ENCODE assay signal across 7 cellular contexts in genomic region chr15:63503739-63504246, GRCh38. TPM values are rescaled to one million over a fixed set of nuclear protein-coding genes. Genes with fewer than 3 reads are reported as not detected.
DNase-seq lines count a peak whose midpoint lies in the region; ATAC-seq and TF ChIP-seq lines count a peak whose summit lies in the region.

No MANE protein-coding gene starts in this region.

- DNase-seq in NOMO-1 treated with DMSO at 0.1 percent for 48 hours (lab: John Stamatoyannopoulos, UW; ENCODE audit: unreplicated experiment) (peak; percentile 66), fibroblast of gingiva (ENCODE audit: low read depth) (peak; percentile 73), neural crest cell (ENCODE audit: low read depth, low spot score) (no peak), substantia nigra (lab: John Stamatoyannopoulos, UW) (peak in 14 of 49 donors; percentile 44 to 80 (median 58))
- DNase-seq in activated T-cell treated with anti-CD3 and anti-CD28 coated beads, Interleukin-2, amount 50 U/mL, for 1 hour = peak; percentile 87

- H3K9me3 Mint-ChIP-seq in neural crest cell = no peaks in the 10 kb centered on the region

- no peaks in the 10 kb centered on the region for H3K36me3 Mint-ChIP-seq in neural crest cell (ENCODE audit: low read depth)

- H3K4me3 Mint-ChIP-seq in neural crest cell = peak overlapping the region; percentile 81

- H3K27me3 Mint-ChIP-seq in neural crest cell (ENCODE audit: low read depth) = peaks cover 25% of the 10 kb centered on the region

- ATAC-seq in GM18520 (IDR thresholded peaks at IDR 0.05; ENCODE audit: unreplicated experiment) = peak; percentile 19
- ATAC-seq in HG02840 (IDR thresholded peaks at IDR 0.05; ENCODE audit: low FRiP score, unreplicated experiment) = peak; percentile 25

- TF ChIP-seq CTCF in neural crest cell (conservative IDR thresholded peaks at IDR 0.05) = no peak

- H3K27ac ChIP-seq in substantia nigra (ENCODE audit: low read depth, low read length, poor library complexity, severe bottlenecking) = peak overlapping the region; percentile 92

- H3K27ac Mint-ChIP-seq in neural crest cell (ENCODE audit: unreplicated experiment) = no peak overlapping the region

- H3K4me1 Mint-ChIP-seq in neural crest cell = peaks cover 71% of the 10 kb centered on the region

RNA-seq across cellular contexts. Expression of gene USP3, which starts 0.6 kb away (rescaled TPM):
- total RNA-seq in neural crest cell = 80.0 and 85.7 TPM in 2 replicates
